Comparison of ENCODE assay signal across 32 cellular contexts in genomic region chr12:131542351-131542750, GRCh38.
"Had no signal": no experiment of that assay in that cellular context is flagged by ENCODE, and none has a peak within 500 bp of the region (broad histone marks: within the 10 kb centered on the region; RNA-seq: fewer than 3 reads in every experiment).

No MANE protein-coding gene starts in this region.

- H3K36me3 Mint-ChIP-seq: activated CD4-positive, alpha-beta memory T cell treated with anti-CD3 and anti-CD28 coated beads for 36 hours; activated naive CD4-positive, alpha-beta T cell treated with anti-CD3 and anti-CD28 coated beads, Interleukin-2, amount 50 U/mL, for 72 hours; activated naive CD8-positive, alpha-beta T cell treated with anti-CD3 and anti-CD28 coated beads for 36 hours; T-cell had no signal

- H3K27me3 Mint-ChIP-seq: activated CD4-positive, alpha-beta memory T cell treated with anti-CD3 and anti-CD28 coated beads for 36 hours; activated CD4-positive, alpha-beta T cell treated with anti-CD3 and anti-CD28 coated beads, Interleukin-2, amount 10 ng/mL, durations not matched to agents 24 days and 14 days; activated T-helper 17 cell treated with anti-CD3 and anti-CD28 coated beads, Interleukin-2, amount 50 U/mL, for 72 hours; T-helper 17 cell had no signal

- H3K4me1 Mint-ChIP-seq: activated B cell treated with CpG ODN at 0.5 μM for 24 hours; activated CD4-positive, alpha-beta T cell treated with anti-CD3 and anti-CD28 coated beads, Interleukin-2, amount 10 ng/mL, durations not matched to agents 24 days and 14 days; activated T-helper 17 cell treated with anti-CD3 and anti-CD28 coated beads, Interleukin-2, amount 50 U/mL, for 72 hours; T-helper 17 cell had no signal

- H3K4me3 Mint-ChIP-seq: activated B cell treated with CpG ODN at 0.5 μM for 24 hours; activated CD4-positive, alpha-beta memory T cell treated with anti-CD3 and anti-CD28 coated beads for 36 hours; activated CD4-positive, alpha-beta T cell treated with anti-CD3 and anti-CD28 coated beads, Interleukin-2, amount 10 ng/mL, durations not matched to agents 24 days and 14 days; activated CD8-positive, alpha-beta T cell treated with anti-CD3 and anti-CD28 coated beads for 36 hours; activated naive CD4-positive, alpha-beta T cell treated with anti-CD3 and anti-CD28 coated beads for 36 hours; activated naive CD8-positive, alpha-beta T cell treated with anti-CD3 and anti-CD28 coated beads for 36 hours; activated T-cell treated with anti-CD3 and anti-CD28 coated beads, Interleukin-2, amount 50 U/mL, for 4 hours; activated T-cell treated with anti-CD3 and anti-CD28 coated beads, Interleukin-2, amount 50 U/mL, for 72 hours; activated T-helper 1 cell treated with anti-CD3 and anti-CD28 coated beads, Interleukin-12 subunit alpha, Interleukin-12 subunit beta, Interleukin-2, Interleukin-4 antibody, amounts not matched to agents 30 ng/mL and 10 ng/mL and 1 ng/mL, durations not matched to agents 14 hours and 24 hours and 36 hours; activated T-helper 17 cell treated with anti-CD3 and anti-CD28 coated beads, Interleukin-2, amount 50 U/mL, for 72 hours; T-cell; T-helper 17 cell had no signal

- DNase-seq: activated B cell treated with CpG ODN at 0.5 μM for 24 hours; activated CD4-positive, alpha-beta memory T cell treated with anti-CD3 and anti-CD28 coated beads for 36 hours; activated CD4-positive, alpha-beta T cell treated with anti-CD3 and anti-CD28 coated beads for 4 hours; activated CD4-positive, alpha-beta T cell treated with anti-CD3 and anti-CD28 coated beads, Interleukin-2, amount 10 ng/mL, durations not matched to agents 24 days and 14 days; activated CD4-positive, alpha-beta T cell treated with anti-CD3 and anti-CD28 coated beads, Interleukin-2, amount 50 U/mL, for 1 hour; activated CD4-positive, alpha-beta T cell treated with anti-CD3 and anti-CD28 coated beads, Interleukin-2, amount 50 U/mL, for 4 hours; activated CD4-positive, CD25-positive, alpha-beta regulatory T cell treated with anti-CD3 and anti-CD28 coated beads, Interleukin-2, amount 50 U/mL, for 72 hours; activated CD8-positive, alpha-beta memory T cell treated with anti-CD3 and anti-CD28 coated beads, Interleukin-2, amount 50 U/mL, for 4 hours; activated CD8-positive, alpha-beta T cell treated with anti-CD3 and anti-CD28 coated beads for 36 hours; activated effector memory CD4-positive, alpha-beta T cell treated with anti-CD3 and anti-CD28 coated beads, Interleukin-2, amount 50 U/mL, for 16 hours; activated gamma-delta T cell treated with Interleukin-2 at 50 U/mL for 16 hours; activated naive CD4-positive, alpha-beta T cell; activated naive CD4-positive, alpha-beta T cell treated with anti-CD3 and anti-CD28 coated beads for 36 hours; activated naive CD4-positive, alpha-beta T cell treated with anti-CD3 and anti-CD28 coated beads, Interleukin-2, amount 50 U/mL, for 16 hours; activated naive CD8-positive, alpha-beta T cell treated with anti-CD3 and anti-CD28 coated beads for 36 hours; activated T-cell treated with anti-CD3 and anti-CD28 coated beads for 4 hours; activated T-cell treated with anti-CD3 and anti-CD28 coated beads, Interleukin-2, amount 50 U/mL, for 1 hour; activated T-cell treated with anti-CD3 and anti-CD28 coated beads, Interleukin-2, amount 50 U/mL, for 4 hours; activated T-cell treated with anti-CD3 and anti-CD28 coated beads, Interleukin-2, amount 50 U/mL, for 72 hours; adrenal gland; amniotic stem cell; aorta; body of pancreas; brain microvascular endothelial cell; central memory CD4-positive, alpha-beta T cell; cerebellar nuclear complex; T-cell; T-helper 17 cell; T-helper 9 cell had no signal

- H3K9me3 Mint-ChIP-seq: activated B cell treated with CpG ODN at 0.5 μM for 24 hours; activated CD4-positive, alpha-beta T cell treated with anti-CD3 and anti-CD28 coated beads, Interleukin-2, amount 10 ng/mL, durations not matched to agents 24 days and 14 days; activated naive CD4-positive, alpha-beta T cell treated with anti-CD3 and anti-CD28 coated beads, Interleukin-2, amount 50 U/mL, for 72 hours; activated T-cell treated with anti-CD3 and anti-CD28 coated beads, Interleukin-2, amount 50 U/mL, for 4 hours; activated T-cell treated with anti-CD3 and anti-CD28 coated beads, Interleukin-2, amount 50 U/mL, for 72 hours; activated T-helper 1 cell treated with anti-CD3 and anti-CD28 coated beads, Interleukin-12 subunit alpha, Interleukin-12 subunit beta, Interleukin-2, Interleukin-4 antibody, amounts not matched to agents 30 ng/mL and 10 ng/mL and 1 ng/mL, durations not matched to agents 14 hours and 24 hours and 36 hours; activated T-helper 17 cell treated with anti-CD3 and anti-CD28 coated beads, Interleukin-2, amount 50 U/mL, for 72 hours; T-cell had no signal

- H3K27ac Mint-ChIP-seq: activated B cell treated with CpG ODN at 0.5 μM for 24 hours; activated CD4-positive, alpha-beta memory T cell treated with anti-CD3 and anti-CD28 coated beads for 36 hours; activated CD4-positive, alpha-beta T cell treated with anti-CD3 and anti-CD28 coated beads, Interleukin-2, amount 10 ng/mL, durations not matched to agents 24 days and 14 days; activated CD8-positive, alpha-beta T cell treated with anti-CD3 and anti-CD28 coated beads for 36 hours; activated naive CD4-positive, alpha-beta T cell treated with anti-CD3 and anti-CD28 coated beads for 36 hours; activated naive CD4-positive, alpha-beta T cell treated with anti-CD3 and anti-CD28 coated beads, Interleukin-2, amount 50 U/mL, for 72 hours; activated naive CD8-positive, alpha-beta T cell treated with anti-CD3 and anti-CD28 coated beads for 36 hours; activated T-cell treated with anti-CD3 and anti-CD28 coated beads, Interleukin-2, amount 50 U/mL, for 72 hours; activated T-helper 1 cell treated with anti-CD3 and anti-CD28 coated beads, Interleukin-12 subunit alpha, Interleukin-12 subunit beta, Interleukin-2, Interleukin-4 antibody, amounts not matched to agents 30 ng/mL and 10 ng/mL and 1 ng/mL, durations not matched to agents 14 hours and 24 hours and 36 hours; activated T-helper 17 cell treated with anti-CD3 and anti-CD28 coated beads, Interleukin-2, amount 50 U/mL, for 72 hours; T-cell; T-helper 17 cell had no signal
